8 cellular contexts compared by ENCODE assay signal in genomic region chr10:22666287-22667092, GRCh38. TPM values are rescaled to one million over a fixed set of nuclear protein-coding genes. Genes with fewer than 3 reads are reported as not detected.
A peak's percentile ranks its signal among the peaks of the same experiment; 100 is the strongest.
DNase-seq lines count a peak whose midpoint lies in the region; ATAC-seq and TF ChIP-seq lines count a peak whose summit lies in the region.
"Had no signal": no experiment of that assay in that cellular context is flagged by ENCODE, and none has a peak within 500 bp of the region (broad histone marks: within the 10 kb centered on the region; RNA-seq: fewer than 3 reads in every experiment).

No MANE protein-coding gene starts in this region.

- no peaks in the 10 kb centered on the region; the same call in 1 of the 2 replicates for H4K20me1 ChIP-seq in MM.1S (ENCODE audit: insufficient read depth, low read length)

- H3K79me2 ChIP-seq in MM.1S (ENCODE audit: low read length) = peaks cover 78% of the 10 kb centered on the region

- no peaks in the 10 kb centered on the region for H3K9me3 Mint-ChIP-seq in osteocyte (ENCODE audit: unreplicated experiment)

- H3K36me3 ChIP-seq in SJCRH30 (no peaks in the 10 kb centered on the region), MM.1S (replicated peaks; ENCODE audit: insufficient read depth, low read length) (no peaks in the 10 kb centered on the region)
- H3K36me3 ChIP-seq: SJSA1 had no signal

- H3K4me2 ChIP-seq in MM.1S (ENCODE audit: low read depth, low read length) = no peak overlapping the region

- H3K9ac ChIP-seq in MM.1S (ENCODE audit: low read length) = no peak overlapping the region

- H3K4me3 ChIP-seq in dorsolateral prefrontal cortex = peak overlapping the region in 4 of 59 donors; percentile 1 to 14 (median 8)
- no peak overlapping the region for H3K4me3 ChIP-seq in SJCRH30
- H3K4me3 ChIP-seq in MM.1S (ENCODE audit: low read length) = no peak overlapping the region
- H3K4me3 ChIP-seq: SJSA1 had no signal

- no peak for TF ChIP-seq CTCF in dorsolateral prefrontal cortex (IDR thresholded peaks at IDR 0.05 in 54 of 56, conservative IDR thresholded peaks at IDR 0.05 in 2 of 56; ENCODE audit: low read depth in 1 of 56, partially characterized antibody in 56 of 56)
- TF ChIP-seq CTCF in MM.1S (IDR thresholded peaks at IDR 0.05; ENCODE audit: low read length) = no peak
- TF ChIP-seq CTCF in osteocyte (IDR thresholded peaks at IDR 0.05) = no peak

- H3F3A ChIP-seq in MM.1S (ENCODE audit: insufficient read depth, low read length) = no peaks in the 10 kb centered on the region; the same call in 1 of the 2 replicates

- no peaks in the 10 kb centered on the region for H3K9me3 ChIP-seq in SJCRH30 (replicated peaks)
- H3K9me3 ChIP-seq in MM.1S (replicated peaks; ENCODE audit: insufficient read depth, low read length) = no peaks in the 10 kb centered on the region
- H3K9me3 ChIP-seq: SJSA1 had no signal

- H3K4me1 Mint-ChIP-seq in osteocyte (ENCODE audit: unreplicated experiment) = peaks cover 23% of the 10 kb centered on the region

- H3K9me2 ChIP-seq in MM.1S (replicated peaks; ENCODE audit: insufficient read depth, low read length) = no peaks in the 10 kb centered on the region

- no peaks in the 10 kb centered on the region for H3K27me3 ChIP-seq in dorsolateral prefrontal cortex
- no peaks in the 10 kb centered on the region for H3K27me3 ChIP-seq in SJCRH30
- H3K27me3 ChIP-seq in MM.1S (replicated peaks; ENCODE audit: insufficient read depth, low read length) = no peaks in the 10 kb centered on the region
- H3K27me3 ChIP-seq: SJSA1 had no signal

- no peak overlapping the region for H3K27ac Mint-ChIP-seq in osteocyte (ENCODE audit: unreplicated experiment)

- intact Hi-C loops in dorsolateral prefrontal cortex (cut with DNase I) = no loop called here

- H3K4me1 ChIP-seq in SJCRH30 = peaks cover 5% of the 10 kb centered on the region; the same call in 1 of the 2 replicates
- H3K4me1 ChIP-seq in MM.1S (ENCODE audit: low read length) = no peaks in the 10 kb centered on the region
- H3K4me1 ChIP-seq: SJSA1 had no signal

- peaks cover 1% of the 10 kb centered on the region for H3K36me3 Mint-ChIP-seq in osteocyte (ENCODE audit: unreplicated experiment)

- peak; percentile 91 for ATAC-seq in GM18907 (IDR thresholded peaks at IDR 0.05; ENCODE audit: unreplicated experiment)
- peak; percentile 80 for ATAC-seq in HG02759 (IDR thresholded peaks at IDR 0.05; ENCODE audit: unreplicated experiment)

- DNase-seq in OCI-M2 (lab: John Stamatoyannopoulos, UW; ENCODE audit: unreplicated experiment) = peak; percentile 19
- DNase-seq in dorsolateral prefrontal cortex = no peak
- DNase-seq in SJCRH30 = no peak
- DNase-seq in MM.1S = no peak
- DNase-seq in osteocyte (ENCODE audit: extremely low spot score, unreplicated experiment) = no peak

- H3K4me3 Mint-ChIP-seq in osteocyte (ENCODE audit: unreplicated experiment) = no peak overlapping the region

- peak overlapping the region in 38 of 59 donors; percentile 1 to 80 (median 42) for H3K27ac ChIP-seq in dorsolateral prefrontal cortex
- H3K27ac ChIP-seq in SJCRH30 = no peak overlapping the region
- H3K27ac ChIP-seq in MM.1S (ENCODE audit: low read length) = no peak overlapping the region
- H3K27ac ChIP-seq: SJSA1 had no signal

- no peak overlapping the region for H2AFZ ChIP-seq in MM.1S (ENCODE audit: low read length)

- H3K27me3 Mint-ChIP-seq in osteocyte (ENCODE audit: unreplicated experiment) = no peaks in the 10 kb centered on the region

RNA-seq across cellular contexts. Expression of gene PIP4K2A, which starts 47.9 kb away (rescaled TPM):
- total RNA-seq in dorsolateral prefrontal cortex (100 to 1,000 TPM in 115 of 120 experiments, 10 to 100 TPM in 5; 77.5 to 992 (median 272) TPM), osteocyte (41.1 and 52.7 TPM in 2 replicates)
- total RNA-seq in SJCRH30 (2014; rRNA removed; shearing (Covaris generic)) = 23.2 and 27.9 TPM in 2 replicates

Comparison
In these comparisons a context has a peak if more than half of its experiments do, and no peak if none do; other contexts are left out.
1. H3K27ac ChIP-seq: peak in dorsolateral prefrontal cortex (38 of 59); none in SJCRH30 (single experiment) and MM.1S (single experiment).